ENCODE assay signal across 18 cellular contexts in genomic region chr19:48554385-48555091, GRCh38. TPM values are rescaled to one million over a fixed set of nuclear protein-coding genes. Genes with fewer than 3 reads are reported as not detected.
DNase-seq lines count a peak whose midpoint lies in the region; ATAC-seq, FAIRE-seq and TF ChIP-seq lines count a peak whose summit lies in the region.
"Had no signal": no experiment of that assay in that cellular context is flagged by ENCODE, and none has a peak within 500 bp of the region (broad histone marks: within the 10 kb centered on the region; RNA-seq: fewer than 3 reads in every experiment).

No MANE protein-coding gene starts in this region.

- H4K20me1 ChIP-seq in SK-N-SH (ENCODE audit: insufficient read depth) = no peaks in the 10 kb centered on the region

- peak; percentile 25; the same call in 1 of the 3 replicates for ATAC-seq in SK-N-SH treated with all-trans-retinoic acid at 6 μM for 48 hours
- no peak for ATAC-seq in activated CD4-positive, CD25-positive, alpha-beta regulatory T cell treated with anti-CD3 and anti-CD28 coated beads, Interleukin-2, amount 50 U/mL, for 24 hours

- H3K36me3 ChIP-seq in SK-N-SH (replicated peaks in 1 of 2; ENCODE audit: control insufficient read depth in 1 of 2, insufficient read depth in 2 of 2, low read length in 1 of 2) (no peaks in the 10 kb centered on the region), kidney (ENCODE audit: control insufficient read depth in 1 of 2, insufficient read depth in 2 of 2, low read length in 2 of 2) (no peaks in the 10 kb centered on the region)
- H3K36me3 ChIP-seq: SJCRH30 had no signal

- peaks cover 0 to 4% of the 10 kb centered on the region in 2 experiments; a peak in 1 of 4 replicates for H3K4me1 ChIP-seq in SK-N-SH (ENCODE audit: control insufficient read depth in 1 of 2, insufficient read depth in 2 of 2, low read depth in 1 of 2, low read length in 1 of 2)
- H3K4me1 ChIP-seq in kidney (ENCODE audit: control insufficient read depth in 1 of 2, insufficient read depth in 1 of 2, low read depth in 1 of 2, low read length in 2 of 2) = peaks cover 2 to 14% of the 10 kb centered on the region in 2 donors
- H3K4me1 ChIP-seq: SJCRH30 had no signal

- H3K9me3 ChIP-seq in SK-N-SH (no peaks in the 10 kb centered on the region), kidney (ENCODE audit: control insufficient read depth in 1 of 2, low read length in 2 of 2) (no peaks in the 10 kb centered on the region)
- H3K9me3 ChIP-seq: SJCRH30, testis had no signal

- FAIRE-seq in kidney (lab: Jason Lieb, UNC) = no peak
- FAIRE-seq in urothelium cell line (lab: Jason Lieb, UNC) = no peak

- DNase-seq in SK-N-SH (no peak), SW480 (ENCODE audit: low spot score) (peak; percentile 64), kidney (peak; percentile 86), urothelium cell line (ENCODE audit: low spot score) (peak; percentile 81), NCI-H1694 treated with DMSO at 0.1 percent for 48 hours (lab: John Stamatoyannopoulos, UW) (no peak)
- DNase-seq in activated T-helper 1 cell treated with anti-CD3 and anti-CD28 coated beads, Interleukin-12 subunit alpha, Interleukin-12 subunit beta, Interleukin-2, Interleukin-4 antibody, amounts not matched to agents 30 ng/mL and 10 ng/mL and 1 ng/mL, durations not matched to agents 14 hours and 24 hours and 36 hours (ENCODE audit: low spot score) = no peak
- DNase-seq: activated CD4-positive, alpha-beta T cell treated with anti-CD3 and anti-CD28 coated beads for 1 hour; DND-41; hippocampal formation; NCI-H510A treated with DMSO at 0.1 percent for 48 hours had no signal

- intact Hi-C loops in kidney (cut with DNase I) = no loop called here
- intact Hi-C loops in activated T-helper 1 cell treated with anti-CD3 and anti-CD28 coated beads, Interleukin-12 subunit alpha, Interleukin-12 subunit beta, Interleukin-2, Interleukin-4 antibody, amounts not matched to agents 30 ng/mL and 10 ng/mL and 1 ng/mL, durations not matched to agents 14 hours and 24 hours and 36 hours (cut with micrococcal nuclease) = no loop called here

- no peak for TF ChIP-seq EP300 in SK-N-SH (IDR thresholded peaks at IDR 0.05; ENCODE audit: borderline replicate concordance in 1 of 2, low read depth in 1 of 2, low read length in 1 of 2)

- H3K27ac Mint-ChIP-seq in activated T-helper 1 cell treated with anti-CD3 and anti-CD28 coated beads, Interleukin-12 subunit alpha, Interleukin-12 subunit beta, Interleukin-2, Interleukin-4 antibody, amounts not matched to agents 30 ng/mL and 10 ng/mL and 1 ng/mL, durations not matched to agents 14 hours and 24 hours and 36 hours = no peak overlapping the region

- H3K27ac ChIP-seq in SK-N-SH (ENCODE audit: low read depth in 2 of 2, low read length in 1 of 2) (no peak overlapping the region), kidney (ENCODE audit: low read depth in 2 of 2, low read length in 2 of 2) (peak overlapping the region in 1 of 2 donors; percentile 14)
- H3K27ac ChIP-seq: SJCRH30, testis had no signal

- no peak overlapping the region for H3K4me3 Mint-ChIP-seq in activated T-helper 1 cell treated with anti-CD3 and anti-CD28 coated beads, Interleukin-12 subunit alpha, Interleukin-12 subunit beta, Interleukin-2, Interleukin-4 antibody, amounts not matched to agents 30 ng/mL and 10 ng/mL and 1 ng/mL, durations not matched to agents 14 hours and 24 hours and 36 hours

- H2AFZ ChIP-seq in SK-N-SH (ENCODE audit: low read depth) = no peak overlapping the region

- TF ChIP-seq CTCF in SK-N-SH (IDR thresholded peaks at IDR 0.05) (no peak), kidney (IDR thresholded peaks at IDR 0.05; ENCODE audit: borderline replicate concordance, extremely low read depth, insufficient read depth) (no peak)

- H3K4me1 Mint-ChIP-seq in activated T-helper 1 cell treated with anti-CD3 and anti-CD28 coated beads, Interleukin-12 subunit alpha, Interleukin-12 subunit beta, Interleukin-2, Interleukin-4 antibody, amounts not matched to agents 30 ng/mL and 10 ng/mL and 1 ng/mL, durations not matched to agents 14 hours and 24 hours and 36 hours (ENCODE audit: low read depth) = no peaks in the 10 kb centered on the region

- WGBS in SK-N-SH (ENCODE audit: low lambda C conversion rate) = 84% methylated on average over 16 of the region's 16 CpGs

- H3K27me3 ChIP-seq in SK-N-SH (ENCODE audit: insufficient read depth) = no peaks in the 10 kb centered on the region
- H3K27me3 ChIP-seq: testis had no signal

- H3K9ac ChIP-seq in SK-N-SH (no peak overlapping the region), kidney (ENCODE audit: low read length in 2 of 2) (no peak overlapping the region)

- CTCF ChIA-PET in SK-N-SH (lab: Yijun Ruan, JAX) = interaction anchor here (0.8 to 2.0 kb wide), 2 partner anchors 29 to 55 kb away, joined by 3 to 8 read pairs; no protein-coding TSS in a partner anchor

- H3K36me3 Mint-ChIP-seq in activated T-helper 1 cell treated with anti-CD3 and anti-CD28 coated beads, Interleukin-12 subunit alpha, Interleukin-12 subunit beta, Interleukin-2, Interleukin-4 antibody, amounts not matched to agents 30 ng/mL and 10 ng/mL and 1 ng/mL, durations not matched to agents 14 hours and 24 hours and 36 hours (ENCODE audit: low read depth) = no peaks in the 10 kb centered on the region
- H3K36me3 Mint-ChIP-seq: brain had no signal

- H3K4me3 ChIP-seq in SK-N-SH (ENCODE audit: low read depth in 2 of 2, low read length in 1 of 2) (no peak overlapping the region), kidney (ENCODE audit: low read length in 2 of 2) (no peak overlapping the region)
- H3K4me3 ChIP-seq: SJCRH30, testis had no signal

- no peak for TF ChIP-seq RAD21 in SK-N-SH (IDR thresholded peaks at IDR 0.05; ENCODE audit: low read length)

- H3K9me3 Mint-ChIP-seq in activated T-helper 1 cell treated with anti-CD3 and anti-CD28 coated beads, Interleukin-12 subunit alpha, Interleukin-12 subunit beta, Interleukin-2, Interleukin-4 antibody, amounts not matched to agents 30 ng/mL and 10 ng/mL and 1 ng/mL, durations not matched to agents 14 hours and 24 hours and 36 hours = no peaks in the 10 kb centered on the region

- POLR2A ChIA-PET in SK-N-SH (lab: Yijun Ruan, JAX) = no interaction called here

- H3K79me2 ChIP-seq in SK-N-SH (ENCODE audit: insufficient read depth) = no peaks in the 10 kb centered on the region

- H3K27me3 Mint-ChIP-seq in activated T-helper 1 cell treated with anti-CD3 and anti-CD28 coated beads, Interleukin-12 subunit alpha, Interleukin-12 subunit beta, Interleukin-2, Interleukin-4 antibody, amounts not matched to agents 30 ng/mL and 10 ng/mL and 1 ng/mL, durations not matched to agents 14 hours and 24 hours and 36 hours (ENCODE audit: insufficient read depth) = peaks cover 2% of the 10 kb centered on the region

- H3K4me2 ChIP-seq in SK-N-SH = no peak overlapping the region

- peaks cover 12% of the 10 kb centered on the region for H3F3A ChIP-seq in SK-N-SH (replicated peaks; ENCODE audit: insufficient read depth)

- H3K9me2 ChIP-seq in SK-N-SH = no peaks in the 10 kb centered on the region

TF ChIP-seq in SK-N-SH treated with all-trans-retinoic acid at 6 μM for 48 hours, 23 proteins besides CTCF, POLR2A, EP300 and RAD21 (continues in another document):
- TF ChIP-seq ARNTL (CRISPR knock-in tag; IDR thresholded peaks at IDR 0.05; ENCODE audit: borderline replicate concordance, low read depth) (no peak), ZNF8 (CRISPR knock-in tag; IDR thresholded peaks at IDR 0.05) (no peak), CSDC2 (CRISPR knock-in tag; IDR thresholded peaks at IDR 0.05) (no peak), ZFP30 (CRISPR knock-in tag; IDR thresholded peaks at IDR 0.05) (no peak), RARB (CRISPR knock-in tag; IDR thresholded peaks at IDR 0.05) (no peak), BACH2 (CRISPR knock-in tag; IDR thresholded peaks at IDR 0.05; ENCODE audit: borderline replicate concordance) (no peak), ZNF565 (CRISPR knock-in tag; conservative IDR thresholded peaks at IDR 0.05; ENCODE audit: low read depth) (no peak), OSR1 (CRISPR knock-in tag; IDR thresholded peaks at IDR 0.05) (no peak), ESRRG (CRISPR knock-in tag; IDR thresholded peaks at IDR 0.05) (no peak)

TF ChIP-seq in SK-N-SH, 30 proteins besides CTCF, POLR2A, EP300 and RAD21 (continues in another document):
- TF ChIP-seq, protein P1, sequence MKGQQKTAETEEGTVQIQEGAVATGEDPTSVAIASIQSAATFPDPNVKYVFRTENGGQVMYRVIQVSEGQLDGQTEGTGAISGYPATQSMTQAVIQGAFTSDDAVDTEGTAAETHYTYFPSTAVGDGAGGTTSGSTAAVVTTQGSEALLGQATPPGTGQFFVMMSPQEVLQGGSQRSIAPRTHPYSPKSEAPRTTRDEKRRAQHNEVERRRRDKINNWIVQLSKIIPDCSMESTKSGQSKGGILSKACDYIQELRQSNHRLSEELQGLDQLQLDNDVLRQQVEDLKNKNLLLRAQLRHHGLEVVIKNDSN (IDR thresholded peaks at IDR 0.05; ENCODE audit: borderline replicate concordance, low read depth) = no peak
- TF ChIP-seq MEF2A (IDR thresholded peaks at IDR 0.05; ENCODE audit: borderline replicate concordance, low read depth) (no peak), RXRA (IDR thresholded peaks at IDR 0.05; ENCODE audit: borderline replicate concordance, low read depth) (no peak), TCF12 (IDR thresholded peaks at IDR 0.05) (no peak)

RNA-seq across cellular contexts. Expression of gene SULT2B1, which starts 2.6 kb away (rescaled TPM):
- polyA plus RNA-seq in SK-N-SH (2012; rRNA removed) = 0.86 and 0.92 TPM in 2 replicates
- polyA plus RNA-seq in SK-N-SH (2012; cell fraction: cytosol; rRNA removed) = 0.40 and 0.50 TPM in 2 replicates
- polyA plus RNA-seq in SK-N-SH (2012; cell fraction: nucleus; rRNA removed) = 0.14 and 0.33 TPM in 2 replicates
- 2.3 TPM for total RNA-seq in kidney
- 2.3 TPM for polyA plus RNA-seq in kidney (ENCODE audit: insufficient read depth, low read depth, low replicate concordance)
- total RNA-seq in activated T-helper 1 cell treated with anti-CD3 and anti-CD28 coated beads, Interleukin-12 subunit alpha, Interleukin-12 subunit beta, Interleukin-2, Interleukin-4 antibody, amounts not matched to agents 30 ng/mL and 10 ng/mL and 1 ng/mL, durations not matched to agents 14 hours and 24 hours and 36 hours = not detected in 2 replicates
- total RNA-seq: endothelial cell of umbilical vein, myocyte had no signal
- polyA plus RNA-seq: endothelial cell of umbilical vein had no signal

RNA-seq across cellular contexts. Expression of gene LMTK3, which starts 42.9 kb away (rescaled TPM):
- 2.0 and 3.2 TPM in 2 replicates for polyA plus RNA-seq in SK-N-SH (2012; rRNA removed)
- 1.0 and 2.3 TPM in 2 replicates for polyA plus RNA-seq in SK-N-SH (2012; cell fraction: cytosol; rRNA removed)
- polyA plus RNA-seq in SK-N-SH (2012; cell fraction: nucleus; rRNA removed) = 10.9 and 13.2 TPM in 2 replicates
- total RNA-seq in kidney = 8.4 TPM
- polyA plus RNA-seq in kidney (ENCODE audit: insufficient read depth, low read depth, low replicate concordance) = 4.2 TPM
- total RNA-seq in activated T-helper 1 cell treated with anti-CD3 and anti-CD28 coated beads, Interleukin-12 subunit alpha, Interleukin-12 subunit beta, Interleukin-2, Interleukin-4 antibody, amounts not matched to agents 30 ng/mL and 10 ng/mL and 1 ng/mL, durations not matched to agents 14 hours and 24 hours and 36 hours = 2.0 and 3.1 TPM in 2 replicates
- total RNA-seq: SJCRH30 had no signal

RNA-seq across cellular contexts. Expression of gene SPACA4, which starts 52.0 kb away (rescaled TPM):
- not detected in 2 replicates for polyA plus RNA-seq in SK-N-SH (2012; rRNA removed)
- polyA plus RNA-seq in SK-N-SH (2012; cell fraction: cytosol; rRNA removed) = not detected in 2 replicates
- not detected in 2 replicates for polyA plus RNA-seq in SK-N-SH (2012; cell fraction: nucleus; rRNA removed)
- not detected for total RNA-seq in kidney
- polyA plus RNA-seq in kidney (ENCODE audit: insufficient read depth, low read depth, low replicate concordance) = not detected
- total RNA-seq in activated T-helper 1 cell treated with anti-CD3 and anti-CD28 coated beads, Interleukin-12 subunit alpha, Interleukin-12 subunit beta, Interleukin-2, Interleukin-4 antibody, amounts not matched to agents 30 ng/mL and 10 ng/mL and 1 ng/mL, durations not matched to agents 14 hours and 24 hours and 36 hours = not detected in 2 replicates
- total RNA-seq: endothelial cell of umbilical vein, myocyte, SJCRH30 had no signal
- polyA plus RNA-seq: AG04450, endothelial cell of umbilical vein had no signal

Comparison
In these comparisons a context has a peak if more than half of its experiments do, and no peak if none do; other contexts are left out.
1. DNase-seq: peak in SW480 (single experiment), kidney (single experiment) and urothelium cell line (single experiment); none in SK-N-SH (single experiment), NCI-H1694 treated with DMSO at 0.1 percent for 48 hours (single experiment) and activated T-helper 1 cell treated with anti-CD3 and anti-CD28 coated beads, Interleukin-12 subunit alpha, Interleukin-12 subunit beta, Interleukin-2, Interleukin-4 antibody, amounts not matched to agents 30 ng/mL and 10 ng/mL and 1 ng/mL, durations not matched to agents 14 hours and 24 hours and 36 hours (single experiment).